ENCODE assay signal across 35 cellular contexts in genomic region chr2:31086585-31086984, GRCh38.
"Had no signal": no experiment of that assay in that cellular context is flagged by ENCODE, and none has a peak within 500 bp of the region (broad histone marks: within the 10 kb centered on the region; RNA-seq: fewer than 3 reads in every experiment).

No MANE protein-coding gene starts in this region.

- H3K4me3 ChIP-seq: MG63 had no signal

- H3K9me3 ChIP-seq: MG63 had no signal

- H3K36me3 ChIP-seq: MG63 had no signal

- DNase-seq: Karpas-422, Kasumi-1, MG63, MM.1S, MV-4-11, NCI-H1048, NCI-H1092, NCI-H1092 treated with DMSO at 0.1 percent for 48 hours, NCI-H1105, NCI-H1105 treated with DMSO at 0.1 percent for 48 hours, NCI-H1417, NCI-H1417 treated with DMSO at 0.1 percent for 48 hours, NCI-H1436, NCI-H1436 treated with DMSO at 0.1 percent for 48 hours, NCI-H146, NCI-H1694, NCI-H1694 treated with DMSO at 0.1 percent for 48 hours, NCI-H187, NCI-H187 treated with DMSO at 0.1 percent for 48 hours, NCI-H1930, NCI-H2029, NCI-H2029 treated with DMSO at 0.1 percent for 48 hours, NCI-H2081, NCI-H2081 treated with DMSO at 0.1 percent for 48 hours, NCI-H2107, NCI-H2171, NCI-H2171 treated with DMSO at 0.1 percent for 48 hours, NCI-H2227 treated with DMSO at 0.1 percent for 48 hours, NCI-H226, NCI-H345, NCI-H446, NCI-H446 treated with DMSO at 0.1 percent for 48 hours, NCI-H510A, NCI-H510A treated with DMSO at 0.1 percent for 48 hours, NCI-H524 had no signal

- H3K27me3 ChIP-seq: MG63 had no signal
